In genomic region chr19:57633832-57634131, GRCh38 we compare ENCODE assay signal across 9 cellular contexts. TPM values are rescaled to one million over a fixed set of nuclear protein-coding genes. Genes with fewer than 3 reads are reported as not detected.
DNase-seq lines count a peak whose midpoint lies in the region; ATAC-seq, FAIRE-seq and TF ChIP-seq lines count a peak whose summit lies in the region.
"Had no signal": no experiment of that assay in that cellular context is flagged by ENCODE, and none has a peak within 500 bp of the region (broad histone marks: within the 10 kb centered on the region; RNA-seq: fewer than 3 reads in every experiment).

No MANE protein-coding gene starts in this region.

- H3K79me2 ChIP-seq in GM12878 (ENCODE audit: control insufficient read depth, insufficient read depth, low read length), result no peaks in the 10 kb centered on the region; the same call in 1 of the 2 replicates

- BruUV-seq in GM12878 (replicated peaks; lab: Mats Ljungman, UMichigan), result no TSS peak

- peak overlapping the region; percentile 92 for H3K4me3 Mint-ChIP-seq in T-helper 1 cell treated with Interleukin-12 subunit alpha and Interleukin-12 subunit beta and Interleukin-4 antibody, amounts not matched to agents 30 μg/mL and 1 μg/mL, for 36 hours

- TF ChIP-seq CTCF in GM12878 (IDR thresholded peaks at IDR 0.05 in 2 of 3, conservative IDR thresholded peaks at IDR 0.05 in 1 of 3; ENCODE audit: control insufficient read depth in 2 of 3, extremely low read depth in 1 of 3, insufficient read depth in 1 of 3, low read depth in 3 of 3, low read length in 3 of 3) (no peak), thoracic aorta (IDR thresholded peaks at IDR 0.05) (no peak)

- TF ChIP-seq POLR2A in GM12878 (IDR thresholded peaks at IDR 0.05; ENCODE audit: low read depth, low read length), result no peak

- H3K4me3 ChIP-seq in GM12878, result peak overlapping the region; percentile 92
- peak overlapping the region; percentile 91 for H3K4me3 ChIP-seq in thoracic aorta

- SMC1A ChIA-PET in GM12878 (lab: Charles Lee; ENCODE audit: uncharacterized antibody, unreplicated experiment), result interaction anchor here (0.8 kb wide), 1 partner anchor 10 kb away, joined by 3 read pairs; no protein-coding TSS in a partner anchor

- H3K36me3 ChIP-seq in GM12878 (ENCODE audit: control insufficient read depth in 2 of 2, insufficient read depth in 2 of 2, low read length in 1 of 2) (no peaks in the 10 kb centered on the region; a peak in 1 of 4 replicates), thoracic aorta (peaks cover 19% of the 10 kb centered on the region)

- H3K4me1 ChIP-seq in GM12878 (ENCODE audit: control insufficient read depth, insufficient read depth, low read length), result no peaks in the 10 kb centered on the region; the same call in 1 of the 2 replicates
- peaks cover 0 to 7% of the 10 kb centered on the region in 2 donors for H3K4me1 ChIP-seq in thoracic aorta (ENCODE audit: control insufficient read depth in 1 of 2, low read depth in 2 of 2)

- intact Hi-C loops in GM12878 (cut with micrococcal nuclease; ENCODE audit: unreplicated experiment), result loop anchor here (2.0 kb wide), 1 partner anchor 55 kb away; the partner anchor contains the start of gene ZNF416

- H4K20me1 ChIP-seq in GM12878 (ENCODE audit: control insufficient read depth, insufficient read depth), result no peaks in the 10 kb centered on the region

- CTCF ChIA-PET in GM12878 (lab: Yijun Ruan, JAX), result interaction anchor here (0.8 to 1.5 kb wide), 4 partner anchors 20 to 281 kb away, joined by 3 to 4 read pairs (median 4); partner anchors contain the start of genes ZNF134 and ZNF551

- FAIRE-seq in GM12878 (lab: Jason Lieb, UNC), result no peak

- TF ChIP-seq EP300 in GM12878 (IDR thresholded peaks at IDR 0.05; ENCODE audit: borderline replicate concordance in 1 of 2, control insufficient read depth in 1 of 2, low read depth in 2 of 2, low read length in 2 of 2), result no peak

- H3K9me3 Mint-ChIP-seq in T-helper 1 cell treated with Interleukin-12 subunit alpha and Interleukin-12 subunit beta and Interleukin-4 antibody, amounts not matched to agents 30 μg/mL and 1 μg/mL, for 36 hours, result peaks cover 58% of the 10 kb centered on the region

- H3K4me2 ChIP-seq in GM12878 (ENCODE audit: control insufficient read depth, insufficient read depth), result peak overlapping the region; percentile 91

- H3K27ac ChIP-seq in GM12878 (ENCODE audit: control insufficient read depth, insufficient read depth) (no peak overlapping the region; the same call in 1 of the 2 replicates), thoracic aorta (no peak overlapping the region)
- H3K27ac ChIP-seq: 22Rv1 had no signal

- H3K9me3 ChIP-seq in GM12878 (replicated peaks; ENCODE audit: control insufficient read depth, insufficient read depth, low read length) (peaks cover 11% of the 10 kb centered on the region), thoracic aorta (peaks cover 38% of the 10 kb centered on the region)

- peak overlapping the region; percentile 88 for H2AFZ ChIP-seq in GM12878 (ENCODE audit: control insufficient read depth, low read depth, low read length)

- no peak for TF ChIP-seq RAD21 in GM12878 (IDR thresholded peaks at IDR 0.05; ENCODE audit: insufficient read depth, low read depth, low read length)

- POLR2A ChIA-PET in GM12878 (lab: Charles Lee), result interaction anchor here (0.6 to 1.4 kb wide), 2 partner anchors 20 to 109 kb away, joined by 3 to 4 read pairs; partner anchors contain the start of gene ZNF134

- peak overlapping the region; percentile 81; the same call in 1 of the 2 replicates for H3K9ac ChIP-seq in GM12878 (ENCODE audit: control insufficient read depth, insufficient read depth, low read length)

- H3K27me3 Mint-ChIP-seq in T-helper 1 cell treated with Interleukin-12 subunit alpha and Interleukin-12 subunit beta and Interleukin-4 antibody, amounts not matched to agents 30 μg/mL and 1 μg/mL, for 36 hours (ENCODE audit: low read depth), result no peaks in the 10 kb centered on the region

- no peaks in the 10 kb centered on the region for H3K27me3 ChIP-seq in GM12878 (replicated peaks in 1 of 2; ENCODE audit: control insufficient read depth in 2 of 2, insufficient read depth in 2 of 2, low read length in 1 of 2)
- H3K27me3 ChIP-seq in thoracic aorta (replicated peaks; ENCODE audit: insufficient read depth), result no peaks in the 10 kb centered on the region

- RAD21 ChIA-PET in GM12878 (lab: Charles Lee; ENCODE audit: unreplicated experiment), result interaction anchor here (1.7 kb wide), 1 partner anchor 48 kb away, joined by 4 read pairs; the partner anchor contains the start of gene ZNF551

- 90% methylated on average over 6 of the region's 6 CpGs for WGBS in GM12878 (ENCODE audit: insufficient coverage, insufficient replicate concordance, low lambda C conversion rate, missing lambda C conversion rate)

- H3K27ac Mint-ChIP-seq in T-helper 1 cell treated with Interleukin-12 subunit alpha and Interleukin-12 subunit beta and Interleukin-4 antibody, amounts not matched to agents 30 μg/mL and 1 μg/mL, for 36 hours, result no peak overlapping the region

- ATAC-seq in GM12878 (no peak), thoracic aorta (ENCODE audit: insufficient number of reproducible peaks, low FRiP score, low read depth) (no peak), GM21367 (IDR thresholded peaks at IDR 0.05; ENCODE audit: unreplicated experiment) (no peak), left lobe of liver (no peak)

- peaks cover 16% of the 10 kb centered on the region for H3K4me1 Mint-ChIP-seq in T-helper 1 cell treated with Interleukin-12 subunit alpha and Interleukin-12 subunit beta and Interleukin-4 antibody, amounts not matched to agents 30 μg/mL and 1 μg/mL, for 36 hours (ENCODE audit: low read depth)

- no peak for DNase-seq in T-helper 1 cell
- no peak for DNase-seq in GM12878 (ENCODE audit: low read depth, low spot score)
- DNase-seq in left kidney (ENCODE audit: low read depth, low spot score), result peak; percentile 12
- no peak for DNase-seq in thoracic aorta (ENCODE audit: low spot score)
- no peak for DNase-seq in RPMI8226
- no peak for DNase-seq in left lobe of liver (ENCODE audit: low spot score)

- H3K36me3 Mint-ChIP-seq in T-helper 1 cell treated with Interleukin-12 subunit alpha and Interleukin-12 subunit beta and Interleukin-4 antibody, amounts not matched to agents 30 μg/mL and 1 μg/mL, for 36 hours (ENCODE audit: low read depth), result peaks cover 46% of the 10 kb centered on the region

- in situ Hi-C loops in GM12878 (cut with MboI), result no loop called here

RNA-seq across cellular contexts. Expression of gene ZNF211, which starts 0.8 kb away (rescaled TPM):
- total RNA-seq in GM12878 (2013; cell fraction: nucleolus; rRNA removed), result 19.8 and 20.5 TPM in 2 replicates
- total RNA-seq in GM12878 (2014; rRNA removed), result 10.7 and 11.1 TPM in 2 replicates
- 9.6 and 9.8 TPM in 2 replicates for total RNA-seq in GM12878 (2014; rRNA removed; fragmentation: Illumina TruSeq; extraction: Trizol)
- total RNA-seq in GM12878 (2021), result 8.6 and 9.4 TPM in 2 replicates
- 9.4 TPM for polyA plus RNA-seq in GM12878 (2011; ENCODE audit: low read depth)
- polyA plus RNA-seq in GM12878 (2011; rRNA removed), result 20.6 and 22.0 TPM in 2 replicates
- polyA plus RNA-seq in GM12878 (2011; cell fraction: cytosol; rRNA removed), result 11.2 and 12.7 TPM in 2 replicates
- polyA plus RNA-seq in GM12878 (2011; cell fraction: nucleus; rRNA removed), result 21.5 and 34.9 TPM in 2 replicates
- polyA plus RNA-seq in GM12878 (2012), result 8.0 and 10.3 TPM in 2 replicates
- polyA plus RNA-seq in GM12878 (2014; fragmentation: Illumina TruSeq; extraction: Trizol), result 9.3 and 12.2 TPM in 2 replicates
- polyA plus RNA-seq in GM12878 (2014; fragmentation: Nextera tagmentation; extraction: Ambion mirVana), result 1 to 10 TPM; 2.1 to 3.6 TPM
- 8.5 and 9.1 TPM in 2 replicates for polyA plus RNA-seq in GM12878 (2014; rRNA removed)
- 10 to 100 TPM in 1 of 2 experiments, 1 to 10 TPM in 1; 6.7 to 10.3 TPM for polyA plus RNA-seq in GM12878 (2016; fragmentation: Nextera tagmentation; extraction: Ambion mirVana)
- polyA minus RNA-seq in GM12878 (2011; rRNA and poly(A)+ RNA removed), result 10.6 and 14.8 TPM in 2 replicates
- polyA minus RNA-seq in GM12878 (2011; cell fraction: cytosol; rRNA and poly(A)+ RNA removed), result 4.5 and 4.9 TPM in 2 replicates
- 18.4 and 23.5 TPM in 2 replicates for polyA minus RNA-seq in GM12878 (2011; cell fraction: nucleus; rRNA and poly(A)+ RNA removed)
- total RNA-seq in thoracic aorta, result 10 to 100 TPM; 12.5 to 15.7 TPM
- total RNA-seq in left lobe of liver, result 4.9 TPM

RNA-seq across cellular contexts. Expression of gene ZNF134, which starts 19.7 kb away (rescaled TPM):
- total RNA-seq in GM12878 (2013; cell fraction: nucleolus; rRNA removed), result 26.0 and 35.0 TPM in 2 replicates
- total RNA-seq in GM12878 (2014; rRNA removed) (14.3 and 17.6 TPM in 2 replicates), GM12878 (2014; rRNA removed; fragmentation: Illumina TruSeq; extraction: Trizol) (9.8 and 10.0 TPM in 2 replicates), GM12878 (2021) (10.8 and 13.2 TPM in 2 replicates), thoracic aorta (10 to 100 TPM; 18.4 to 43.7 TPM), left lobe of liver (6.9 TPM)
- polyA plus RNA-seq in GM12878 (2011; ENCODE audit: low read depth), result 9.0 TPM
- polyA plus RNA-seq in GM12878 (2011; rRNA removed) (6.9 and 8.3 TPM in 2 replicates), GM12878 (2014; fragmentation: Illumina TruSeq; extraction: Trizol) (7.9 and 9.5 TPM in 2 replicates), GM12878 (2014; fragmentation: Nextera tagmentation; extraction: Ambion mirVana) (1 to 10 TPM; 1.6 to 2.6 TPM), GM12878 (2014; rRNA removed) (10.6 and 12.2 TPM in 2 replicates), GM12878 (2016; fragmentation: Nextera tagmentation; extraction: Ambion mirVana) (10 to 100 TPM in 1 of 2 experiments, 1 to 10 TPM in 1; 9.7 to 10.5 TPM)
- polyA plus RNA-seq in GM12878 (2011; cell fraction: cytosol; rRNA removed), result 6.6 TPM in 2 replicates
- polyA plus RNA-seq in GM12878 (2011; cell fraction: nucleus; rRNA removed), result 6.5 and 6.8 TPM in 2 replicates
- 8.3 and 9.2 TPM in 2 replicates for polyA plus RNA-seq in GM12878 (2012)
- 7.1 and 10.2 TPM in 2 replicates for polyA minus RNA-seq in GM12878 (2011; rRNA and poly(A)+ RNA removed)
- polyA minus RNA-seq in GM12878 (2011; cell fraction: cytosol; rRNA and poly(A)+ RNA removed), result 2.1 and 2.8 TPM in 2 replicates
- polyA minus RNA-seq in GM12878 (2011; cell fraction: nucleus; rRNA and poly(A)+ RNA removed), result 7.7 and 9.7 TPM in 2 replicates

RNA-seq across cellular contexts. Expression of gene ZNF530, which starts 34.1 kb away (rescaled TPM):
- 6.8 and 7.1 TPM in 2 replicates for total RNA-seq in GM12878 (2013; cell fraction: nucleolus; rRNA removed)
- total RNA-seq in GM12878 (2014; rRNA removed) (9.3 and 9.9 TPM in 2 replicates), GM12878 (2014; rRNA removed; fragmentation: Illumina TruSeq; extraction: Trizol) (6.0 and 6.7 TPM in 2 replicates), GM12878 (2021) (6.4 and 7.5 TPM in 2 replicates), thoracic aorta (1 to 10 TPM; 3.8 to 7.4 TPM), left lobe of liver (0.50 TPM)
- 2.6 TPM for polyA plus RNA-seq in GM12878 (2011; ENCODE audit: low read depth)
- polyA plus RNA-seq in GM12878 (2011; rRNA removed) (3.7 and 3.9 TPM in 2 replicates), GM12878 (2014; fragmentation: Illumina TruSeq; extraction: Trizol) (5.5 and 6.9 TPM in 2 replicates), GM12878 (2014; fragmentation: Nextera tagmentation; extraction: Ambion mirVana) (1 to 10 TPM; 1.9 to 2.1 TPM), GM12878 (2014; rRNA removed) (8.8 and 12.9 TPM in 2 replicates), GM12878 (2016; fragmentation: Nextera tagmentation; extraction: Ambion mirVana) (1 to 10 TPM; 6.5 to 8.3 TPM)
- polyA plus RNA-seq in GM12878 (2011; cell fraction: cytosol; rRNA removed), result 3.7 and 4.0 TPM in 2 replicates
- 4.4 and 6.1 TPM in 2 replicates for polyA plus RNA-seq in GM12878 (2011; cell fraction: nucleus; rRNA removed)
- polyA plus RNA-seq in GM12878 (2012), result 4.6 and 5.9 TPM in 2 replicates
- 4.0 TPM in 2 replicates for polyA minus RNA-seq in GM12878 (2011; rRNA and poly(A)+ RNA removed)
- 1.3 and 2.0 TPM in 2 replicates for polyA minus RNA-seq in GM12878 (2011; cell fraction: cytosol; rRNA and poly(A)+ RNA removed)
- 8.0 and 11.2 TPM in 2 replicates for polyA minus RNA-seq in GM12878 (2011; cell fraction: nucleus; rRNA and poly(A)+ RNA removed)

RNA-seq across cellular contexts. Expression of gene ZSCAN4, which starts 35.0 kb away (rescaled TPM):
- total RNA-seq in GM12878 (2013; cell fraction: nucleolus; rRNA removed), result 0.19 TPM in 1 of 2 replicates, not detected in the other
- total RNA-seq in GM12878 (2014; rRNA removed) (not detected in 2 replicates), GM12878 (2014; rRNA removed; fragmentation: Illumina TruSeq; extraction: Trizol) (not detected in 2 replicates), GM12878 (2021) (not detected in 2 replicates), thoracic aorta (not detected), left lobe of liver (not detected)
- not detected for polyA plus RNA-seq in GM12878 (2011; ENCODE audit: low read depth)
- polyA plus RNA-seq in GM12878 (2011; rRNA removed) (0.04 and 0.10 TPM in 2 replicates), GM12878 (2014; fragmentation: Illumina TruSeq; extraction: Trizol) (0.06 TPM in 1 of 2 replicates, not detected in the other), GM12878 (2014; fragmentation: Nextera tagmentation; extraction: Ambion mirVana) (under 1 TPM in 1 of 2 experiments, not detected in 1; 0.04 TPM), GM12878 (2014; rRNA removed) (not detected in 2 replicates), GM12878 (2016; fragmentation: Nextera tagmentation; extraction: Ambion mirVana) (not detected)
- polyA plus RNA-seq in GM12878 (2011; cell fraction: cytosol; rRNA removed), result 0.03 TPM in 1 of 2 replicates, not detected in the other
- polyA plus RNA-seq in GM12878 (2011; cell fraction: nucleus; rRNA removed), result 0.07 and 0.10 TPM in 2 replicates
- polyA plus RNA-seq in GM12878 (2012), result 0.07 TPM in 1 of 2 replicates, not detected in the other
- polyA minus RNA-seq in GM12878 (2011; rRNA and poly(A)+ RNA removed), result not detected in 2 replicates
- not detected in 2 replicates for polyA minus RNA-seq in GM12878 (2011; cell fraction: cytosol; rRNA and poly(A)+ RNA removed)
- polyA minus RNA-seq in GM12878 (2011; cell fraction: nucleus; rRNA and poly(A)+ RNA removed), result not detected in 2 replicates

RNA-seq across cellular contexts. Expression of gene ZNF551, which starts 48.0 kb away (rescaled TPM):
- total RNA-seq in GM12878 (2013; cell fraction: nucleolus; rRNA removed), result 31.7 and 34.2 TPM in 2 replicates
- total RNA-seq in GM12878 (2014; rRNA removed), result 10.7 and 11.4 TPM in 2 replicates
- total RNA-seq in GM12878 (2014; rRNA removed; fragmentation: Illumina TruSeq; extraction: Trizol), result 11.1 and 11.2 TPM in 2 replicates
- total RNA-seq in GM12878 (2021), result 9.0 and 10.3 TPM in 2 replicates
- polyA plus RNA-seq in GM12878 (2011; ENCODE audit: low read depth), result 5.5 TPM
- polyA plus RNA-seq in GM12878 (2011; rRNA removed), result 7.3 and 8.5 TPM in 2 replicates
- polyA plus RNA-seq in GM12878 (2011; cell fraction: cytosol; rRNA removed), result 4.5 and 5.0 TPM in 2 replicates
- 5.0 and 5.2 TPM in 2 replicates for polyA plus RNA-seq in GM12878 (2011; cell fraction: nucleus; rRNA removed)
- polyA plus RNA-seq in GM12878 (2012), result 4.9 and 5.2 TPM in 2 replicates
- polyA plus RNA-seq in GM12878 (2014; fragmentation: Illumina TruSeq; extraction: Trizol), result 7.7 and 9.0 TPM in 2 replicates
- 1 to 10 TPM; 1.8 to 2.0 TPM for polyA plus RNA-seq in GM12878 (2014; fragmentation: Nextera tagmentation; extraction: Ambion mirVana)
- 5.9 and 7.4 TPM in 2 replicates for polyA plus RNA-seq in GM12878 (2014; rRNA removed)
- polyA plus RNA-seq in GM12878 (2016; fragmentation: Nextera tagmentation; extraction: Ambion mirVana), result 1 to 10 TPM; 6.9 to 8.3 TPM
- 9.9 and 10.0 TPM in 2 replicates for polyA minus RNA-seq in GM12878 (2011; rRNA and poly(A)+ RNA removed)
- 3.2 and 4.2 TPM in 2 replicates for polyA minus RNA-seq in GM12878 (2011; cell fraction: cytosol; rRNA and poly(A)+ RNA removed)
- polyA minus RNA-seq in GM12878 (2011; cell fraction: nucleus; rRNA and poly(A)+ RNA removed), result 8.0 and 11.7 TPM in 2 replicates
- total RNA-seq in thoracic aorta, result 10 to 100 TPM in 1 of 2 donors, 1 to 10 TPM in 1; 6.6 to 10.7 TPM
- total RNA-seq in left lobe of liver, result 1.8 TPM
